Comparison of ENCODE assay signal across 1 cellular context in the genomic region with DNA sequence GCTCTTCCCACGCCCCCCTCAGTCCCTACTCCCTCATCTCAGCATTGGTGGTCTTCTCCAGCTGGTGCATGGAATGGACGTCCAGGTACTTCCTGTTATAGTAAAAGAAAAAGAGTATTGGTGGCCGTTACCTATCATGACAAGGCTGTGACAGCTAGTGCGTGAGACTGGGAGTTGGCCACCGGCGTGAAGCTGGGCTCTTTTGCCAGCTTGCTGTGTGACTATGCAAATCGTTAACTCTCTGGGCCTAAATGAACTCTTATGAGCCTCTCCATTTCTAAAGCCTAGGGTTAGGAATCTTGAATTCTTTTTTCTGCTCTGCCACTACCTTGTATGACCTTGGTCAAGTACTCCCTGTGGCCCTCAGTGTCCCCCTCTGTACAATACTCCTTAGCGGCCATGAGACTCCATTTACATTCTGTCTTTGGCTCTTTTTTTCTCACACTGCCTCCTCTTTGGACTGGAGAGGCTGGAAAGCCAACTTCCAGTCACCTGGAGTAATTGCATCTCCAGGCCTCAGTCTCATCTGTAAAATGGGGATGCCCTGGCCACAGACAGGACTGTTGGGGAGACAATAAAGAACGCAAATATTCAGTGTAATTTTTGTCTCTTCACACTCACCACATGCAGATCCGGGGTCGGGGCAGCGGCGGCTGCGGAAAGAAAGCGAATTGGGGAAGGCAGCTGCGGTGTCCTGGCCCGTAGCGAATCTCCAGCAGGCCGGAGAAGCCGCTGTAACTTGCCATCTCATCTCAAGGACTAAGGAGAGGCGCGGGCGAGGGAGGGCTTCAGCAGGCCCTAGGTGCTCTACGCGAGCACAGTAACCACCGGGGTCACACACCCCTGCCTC.
TF ChIP-seq lines count a peak whose summit lies in the region.

No MANE protein-coding gene starts in this region.

TF ChIP-seq in HepG2, 621 proteins besides CTCF, POLR2A, EP300 and RAD21:
- TF ChIP-seq ZNF138 (CRISPR knock-in tag; IDR thresholded peaks at IDR 0.05; ENCODE audit: low read depth) (no peak), CERS6 (CRISPR knock-in tag; IDR thresholded peaks at IDR 0.05) (no peak), U2AF1 (optimal IDR thresholded peaks at IDR 0.05; ENCODE audit: low read depth, low read length) (peak; percentile 4), PRDM15 (CRISPR knock-in tag; IDR thresholded peaks at IDR 0.05) (no peak), ZNF251 (CRISPR knock-in tag; IDR thresholded peaks at IDR 0.05) (0 out of 2 replicates have a peak, but pooled peaks have one; percentile 50), ZNF101 (CRISPR knock-in tag; IDR thresholded peaks at IDR 0.05; ENCODE audit: borderline replicate concordance, low read depth) (no peak), ARID4A (CRISPR knock-in tag; IDR thresholded peaks at IDR 0.05; ENCODE audit: borderline replicate concordance) (no peak), SMARCE1 (IDR thresholded peaks at IDR 0.05; ENCODE audit: borderline replicate concordance) (no peak), ZNF629 (CRISPR knock-in tag; conservative IDR thresholded peaks at IDR 0.05) (peak; percentile 82), ZBTB21 (CRISPR knock-in tag; IDR thresholded peaks at IDR 0.05) (0 out of 2 replicates have a peak, but pooled peaks have one; percentile 6), ZNF234 (CRISPR knock-in tag; conservative IDR thresholded peaks at IDR 0.05) (no peak), SSRP1 (CRISPR knock-in tag; IDR thresholded peaks at IDR 0.05) (0 out of 2 replicates have a peak, but pooled peaks have one; percentile 12), SIX4 (CRISPR knock-in tag; IDR thresholded peaks at IDR 0.05) (no peak), THAP11 (CRISPR knock-in tag; IDR thresholded peaks at IDR 0.05) (no peak), ETV6 (CRISPR knock-in tag; conservative IDR thresholded peaks at IDR 0.05) (0 out of 2 replicates have a peak, but pooled peaks have one; percentile 6), HDAC6 (IDR thresholded peaks at IDR 0.05; ENCODE audit: low read depth, low read length) (no peak), NR2F2 (IDR thresholded peaks at IDR 0.05; ENCODE audit: borderline replicate concordance, low read depth) (no peak), CCDC6 (CRISPR knock-in tag; IDR thresholded peaks at IDR 0.05) (no peak), ZGPAT (CRISPR knock-in tag; IDR thresholded peaks at IDR 0.05) (no peak), ZNF430 (CRISPR knock-in tag; IDR thresholded peaks at IDR 0.05) (peak; percentile 15; the same call in 1 of the 2 replicates)
- TF ChIP-seq, protein P1, sequence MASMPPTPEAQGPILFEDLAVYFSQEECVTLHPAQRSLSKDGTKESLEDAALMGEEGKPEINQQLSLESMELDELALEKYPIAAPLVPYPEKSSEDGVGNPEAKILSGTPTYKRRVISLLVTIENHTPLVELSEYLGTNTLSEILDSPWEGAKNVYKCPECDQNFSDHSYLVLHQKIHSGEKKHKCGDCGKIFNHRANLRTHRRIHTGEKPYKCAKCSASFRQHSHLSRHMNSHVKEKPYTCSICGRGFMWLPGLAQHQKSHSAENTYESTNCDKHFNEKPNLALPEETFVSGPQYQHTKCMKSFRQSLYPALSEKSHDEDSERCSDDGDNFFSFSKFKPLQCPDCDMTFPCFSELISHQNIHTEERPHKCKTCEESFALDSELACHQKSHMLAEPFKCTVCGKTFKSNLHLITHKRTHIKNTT (CRISPR knock-in tag; IDR thresholded peaks at IDR 0.05): no peak
- TF ChIP-seq, protein P2, sequence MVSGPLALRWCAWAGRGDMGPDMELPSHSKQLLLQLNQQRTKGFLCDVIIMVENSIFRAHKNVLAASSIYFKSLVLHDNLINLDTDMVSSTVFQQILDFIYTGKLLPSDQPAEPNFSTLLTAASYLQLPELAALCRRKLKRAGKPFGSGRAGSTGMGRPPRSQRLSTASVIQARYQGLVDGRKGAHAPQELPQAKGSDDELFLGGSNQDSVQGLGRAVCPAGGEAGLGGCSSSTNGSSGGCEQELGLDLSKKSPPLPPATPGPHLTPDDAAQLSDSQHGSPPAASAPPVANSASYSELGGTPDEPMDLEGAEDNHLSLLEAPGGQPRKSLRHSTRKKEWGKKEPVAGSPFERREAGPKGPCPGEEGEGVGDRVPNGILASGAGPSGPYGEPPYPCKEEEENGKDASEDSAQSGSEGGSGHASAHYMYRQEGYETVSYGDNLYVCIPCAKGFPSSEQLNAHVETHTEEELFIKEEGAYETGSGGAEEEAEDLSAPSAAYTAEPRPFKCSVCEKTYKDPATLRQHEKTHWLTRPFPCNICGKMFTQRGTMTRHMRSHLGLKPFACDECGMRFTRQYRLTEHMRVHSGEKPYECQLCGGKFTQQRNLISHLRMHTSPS (CRISPR knock-in tag; IDR thresholded peaks at IDR 0.05; ENCODE audit: low read depth): 0 out of 2 replicates have a peak, but pooled peaks have one; percentile 17
TF ChIP-seq in HepG2: peak in this region for 8.
